Comparison of ENCODE assay signal across 1 cellular context in the genomic region with DNA sequence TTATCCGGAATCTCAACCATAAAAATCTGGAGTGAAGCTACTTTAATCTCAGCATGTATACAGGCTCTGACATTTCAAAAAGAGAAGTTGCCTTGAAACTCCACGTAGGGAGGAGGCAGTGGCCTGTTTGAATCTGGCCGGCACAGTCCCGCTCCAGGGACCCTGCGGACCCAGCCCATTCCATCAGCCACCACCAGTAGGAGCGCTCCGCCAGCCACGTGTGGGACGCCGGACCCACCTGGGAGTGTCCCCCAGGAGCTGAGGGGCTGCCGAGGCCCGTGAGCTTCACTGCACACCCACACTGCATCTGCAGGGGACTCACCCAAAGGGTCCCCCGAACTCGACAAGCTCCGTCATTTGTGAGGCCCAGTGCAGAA.
A peak's percentile ranks its signal among the peaks of the same experiment; 100 is the strongest.
TF ChIP-seq lines count a peak whose summit lies in the region.

No MANE protein-coding gene starts in this region.

TF ChIP-seq in K562, 482 proteins besides CTCF, POLR2A, EP300 and RAD21:
- peak in 1 of 2 experiments; percentile 10; a peak in 1 of 4 replicates for TF ChIP-seq KDM1A (IDR thresholded peaks at IDR 0.05)
- TF ChIP-seq, protein P1, sequence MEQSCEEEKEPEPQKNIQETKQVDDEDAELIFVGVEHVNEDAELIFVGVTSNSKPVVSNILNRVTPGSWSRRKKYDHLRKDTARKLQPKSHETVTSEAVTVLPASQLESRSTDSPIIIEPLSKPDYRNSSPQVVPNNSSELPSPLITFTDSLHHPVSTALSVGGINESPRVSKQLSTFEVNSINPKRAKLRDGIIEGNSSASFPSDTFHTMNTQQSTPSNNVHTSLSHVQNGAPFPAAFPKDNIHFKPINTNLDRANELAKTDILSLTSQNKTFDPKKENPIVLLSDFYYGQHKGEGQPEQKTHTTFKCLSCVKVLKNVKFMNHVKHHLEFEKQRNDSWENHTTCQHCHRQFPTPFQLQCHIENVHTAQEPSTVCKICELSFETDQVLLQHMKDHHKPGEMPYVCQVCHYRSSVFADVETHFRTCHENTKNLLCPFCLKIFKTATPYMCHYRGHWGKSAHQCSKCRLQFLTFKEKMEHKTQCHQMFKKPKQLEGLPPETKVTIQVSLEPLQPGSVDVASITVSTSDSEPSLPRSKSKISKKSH (CRISPR knock-in tag; IDR thresholded peaks at IDR 0.05) = no peak
- 0 out of 2 replicates have a peak, but pooled peaks have one; percentile 7 for TF ChIP-seq HDAC2 (IDR thresholded peaks at IDR 0.05)
- TF ChIP-seq PHF21A (IDR thresholded peaks at IDR 0.05; ENCODE audit: borderline replicate concordance, low read depth) = 0 out of 2 replicates have a peak, but pooled peaks have one; percentile 0
TF ChIP-seq in K562: peak in this region for 3.
